In genomic region chrX:154047266-154047665, GRCh38 we compare ENCODE assay signal across 13 cellular contexts. TPM values are rescaled to one million over a fixed set of nuclear protein-coding genes. Genes with fewer than 3 reads are reported as not detected.
DNase-seq lines count a peak whose midpoint lies in the region; ATAC-seq lines count a peak whose summit lies in the region.
"Had no signal": no experiment of that assay in that cellular context is flagged by ENCODE, and none has a peak within 500 bp of the region (broad histone marks: within the 10 kb centered on the region; RNA-seq: fewer than 3 reads in every experiment).

No MANE protein-coding gene starts in this region.

- WGBS in mesenchymal stem cell = 95% methylated on average over 3 of the region's 3 CpGs
- 95% methylated on average over 3 of the region's 3 CpGs for WGBS in thymus

- peaks cover 25% of the 10 kb centered on the region for H3K4me1 Mint-ChIP-seq in activated T-cell treated with anti-CD3 and anti-CD28 coated beads, Interleukin-2, amount 50 U/mL, for 72 hours (ENCODE audit: low read depth)
- peaks cover 32% of the 10 kb centered on the region for H3K4me1 Mint-ChIP-seq in activated T-cell treated with anti-CD3 and anti-CD28 coated beads, Interleukin-2, amount 50 U/mL, for 24 hours (ENCODE audit: low read depth)

- H2BK5ac ChIP-seq in mesenchymal stem cell (ENCODE audit: low read depth, low read length, poor library complexity, severe bottlenecking) = no peak overlapping the region

- H3K23ac ChIP-seq in mesenchymal stem cell (ENCODE audit: low read length in 2 of 2) = no peak overlapping the region

- H3K9me3 ChIP-seq in mesenchymal stem cell (ENCODE audit: control insufficient read depth, low read length) (no peaks in the 10 kb centered on the region), thymus (ENCODE audit: control insufficient read depth) (no peaks in the 10 kb centered on the region)
- H3K9me3 ChIP-seq: ovary had no signal

- peaks cover 14% of the 10 kb centered on the region for H3K79me1 ChIP-seq in mesenchymal stem cell (replicated peaks; ENCODE audit: low read length, poor library complexity, severe bottlenecking)

- H3K9me3 Mint-ChIP-seq in activated T-cell treated with anti-CD3 and anti-CD28 coated beads, Interleukin-2, amount 50 U/mL, for 72 hours = no peaks in the 10 kb centered on the region
- no peaks in the 10 kb centered on the region for H3K9me3 Mint-ChIP-seq in activated T-cell treated with anti-CD3 and anti-CD28 coated beads, Interleukin-2, amount 50 U/mL, for 24 hours

- H3K4ac ChIP-seq in mesenchymal stem cell (ENCODE audit: low read depth in 1 of 2, low read length in 2 of 2) = no peak overlapping the region

- ATAC-seq in activated T-cell treated with anti-CD3 and anti-CD28 coated beads, Interleukin-2, amount 50 U/mL, for 72 hours (replicated peaks in 1 of 2) = no peak
- no peak for ATAC-seq in HG03108 (IDR thresholded peaks at IDR 0.05; ENCODE audit: unreplicated experiment)

- H3K27me3 ChIP-seq in mesenchymal stem cell (ENCODE audit: control insufficient read depth in 1 of 2, insufficient read depth in 1 of 2, low read length in 2 of 2) = peaks cover 0 to 55% of the 10 kb centered on the region in 2 experiments
- H3K27me3 ChIP-seq in thymus (ENCODE audit: control insufficient read depth, insufficient read depth) = no peaks in the 10 kb centered on the region
- H3K27me3 ChIP-seq: ovary had no signal

- no peak overlapping the region for H2AK5ac ChIP-seq in mesenchymal stem cell (ENCODE audit: low read length, severe bottlenecking)

- no peak overlapping the region for H3K27ac ChIP-seq in mesenchymal stem cell (ENCODE audit: low read length, poor library complexity, severe bottlenecking)
- H3K27ac ChIP-seq in thymus (ENCODE audit: low read depth) = peak overlapping the region; percentile 52

- H2BK15ac ChIP-seq in mesenchymal stem cell (ENCODE audit: low read depth, poor library complexity, severe bottlenecking) = no peak overlapping the region

- no peak overlapping the region for H3K4me3 Mint-ChIP-seq in activated T-cell treated with anti-CD3 and anti-CD28 coated beads, Interleukin-2, amount 50 U/mL, for 72 hours
- H3K4me3 Mint-ChIP-seq in activated T-cell treated with anti-CD3 and anti-CD28 coated beads, Interleukin-2, amount 50 U/mL, for 24 hours = no peak overlapping the region

- H3K36me3 Mint-ChIP-seq in activated T-cell treated with anti-CD3 and anti-CD28 coated beads, Interleukin-2, amount 50 U/mL, for 72 hours (ENCODE audit: insufficient read depth in 2 of 2) = peaks cover 7 to 14% of the 10 kb centered on the region in 2 donors
- H3K36me3 Mint-ChIP-seq in activated T-cell treated with anti-CD3 and anti-CD28 coated beads, Interleukin-2, amount 50 U/mL, for 24 hours (ENCODE audit: low read depth) = peaks cover 53% of the 10 kb centered on the region

- H4K8ac ChIP-seq in mesenchymal stem cell (ENCODE audit: low read length) = no peak overlapping the region

- H2BK120ac ChIP-seq in mesenchymal stem cell (ENCODE audit: low read depth, low read length) = no peak overlapping the region

- no peak overlapping the region for H3K4me2 ChIP-seq in mesenchymal stem cell (ENCODE audit: low read length, poor library complexity, severe bottlenecking)

- peaks cover 32% of the 10 kb centered on the region for H3K27me3 Mint-ChIP-seq in activated T-cell treated with anti-CD3 and anti-CD28 coated beads, Interleukin-2, amount 50 U/mL, for 72 hours (ENCODE audit: low read depth)
- H3K27me3 Mint-ChIP-seq in activated T-cell treated with anti-CD3 and anti-CD28 coated beads, Interleukin-2, amount 50 U/mL, for 24 hours = peaks cover 63% of the 10 kb centered on the region

- H3K36me3 ChIP-seq in mesenchymal stem cell (ENCODE audit: control insufficient read depth in 1 of 2, insufficient read depth in 2 of 2, low read depth in 1 of 2, low read length in 2 of 2) (peaks cover 9 to 18% of the 10 kb centered on the region in 2 experiments), thymus (ENCODE audit: control insufficient read depth, insufficient read depth) (peaks cover 25% of the 10 kb centered on the region)
- H3K36me3 ChIP-seq: ovary had no signal

- peak overlapping the region; percentile 65 for H3K27ac Mint-ChIP-seq in activated T-cell treated with anti-CD3 and anti-CD28 coated beads, Interleukin-2, amount 50 U/mL, for 72 hours
- no peak overlapping the region for H3K27ac Mint-ChIP-seq in activated T-cell treated with anti-CD3 and anti-CD28 coated beads, Interleukin-2, amount 50 U/mL, for 24 hours

- H2AFZ ChIP-seq in mesenchymal stem cell (ENCODE audit: low read depth, low read length) = no peak overlapping the region

- H3K4me1 ChIP-seq in mesenchymal stem cell (ENCODE audit: control insufficient read depth, insufficient read depth, low read depth, low read length) (peaks cover 6% of the 10 kb centered on the region), thymus (ENCODE audit: control insufficient read depth, insufficient read depth, low read length) (no peaks in the 10 kb centered on the region)

- DNase-seq in activated T-cell treated with anti-CD3 and anti-CD28 coated beads, Interleukin-2, amount 50 U/mL, for 72 hours = no peak
- no peak for DNase-seq in activated T-cell treated with anti-CD3 and anti-CD28 coated beads, Interleukin-2, amount 50 U/mL, for 24 hours
- peak; percentile 44 for DNase-seq in astrocyte of the hippocampus (ENCODE audit: low read depth, low spot score)
- DNase-seq in mesenchymal stem cell = no peak
- no peak for DNase-seq in NCI-H524 treated with DMSO at 0.1 percent for 48 hours (lab: John Stamatoyannopoulos, UW)
- no peak for DNase-seq in NCI-H1436 treated with DMSO at 0.1 percent for 48 hours (lab: John Stamatoyannopoulos, UW)
- DNase-seq: cerebellar nuclear complex; foreskin melanocyte; kidney glomerular epithelial cell; ovary; stimulated activated CD4-positive, alpha-beta T cell treated with anti-CD3 and anti-CD28 coated beads, Interleukin-4, amount 100 ng/mL, for 24 hours had no signal

- no peak overlapping the region for H3K14ac ChIP-seq in mesenchymal stem cell (ENCODE audit: low read length in 2 of 2)

- H3K9ac ChIP-seq in mesenchymal stem cell (ENCODE audit: low read length) = peak overlapping the region; percentile 64

- H3K4me3 ChIP-seq in mesenchymal stem cell (ENCODE audit: insufficient read depth in 1 of 2, low read depth in 1 of 2, low read length in 2 of 2) (peak overlapping the region in 1 of 2 experiments; percentile 8), thymus (ENCODE audit: low read length) (no peak overlapping the region)
- H3K4me3 ChIP-seq: ovary had no signal

- H2BK12ac ChIP-seq in mesenchymal stem cell (ENCODE audit: low read length in 2 of 2) = no peak overlapping the region

- H4K91ac ChIP-seq in mesenchymal stem cell (ENCODE audit: low read length) = no peak overlapping the region

- H3K18ac ChIP-seq in mesenchymal stem cell (ENCODE audit: low read depth in 1 of 2, low read length in 2 of 2) = peak overlapping the region in 1 of 2 experiments; percentile 21

RNA-seq across cellular contexts. Expression of gene IRAK1, which starts 27.6 kb away (rescaled TPM):
- total RNA-seq in activated T-cell treated with anti-CD3 and anti-CD28 coated beads, Interleukin-2, amount 50 U/mL, for 72 hours = 100 to 1,000 TPM; 131 to 150 TPM
- polyA plus RNA-seq in mesenchymal stem cell (2013, experiment 1 of 2) = 92.3 TPM
- 88.1 TPM for polyA plus RNA-seq in mesenchymal stem cell (2013, experiment 2 of 2)
- polyA plus RNA-seq in thymus = 44.0 TPM

RNA-seq across cellular contexts. Expression of gene MECP2, which starts 50.3 kb away (rescaled TPM):
- total RNA-seq in activated T-cell treated with anti-CD3 and anti-CD28 coated beads, Interleukin-2, amount 50 U/mL, for 72 hours = 10 to 100 TPM; 70.4 to 73.5 TPM
- 19.1 TPM for polyA plus RNA-seq in mesenchymal stem cell (2013, experiment 1 of 2)
- polyA plus RNA-seq in mesenchymal stem cell (2013, experiment 2 of 2) = 20.5 TPM
- 24.6 TPM for polyA plus RNA-seq in thymus
